16 cellular contexts compared by ENCODE assay signal in genomic region chr1:111195002-111195684, GRCh38. TPM values are rescaled to one million over a fixed set of nuclear protein-coding genes. Genes with fewer than 3 reads are reported as not detected.
A peak's percentile ranks its signal among the peaks of the same experiment; 100 is the strongest.
DNase-seq lines count a peak whose midpoint lies in the region; ATAC-seq, FAIRE-seq and TF ChIP-seq lines count a peak whose summit lies in the region.
"Had no signal": no experiment of that assay in that cellular context is flagged by ENCODE, and none has a peak within 500 bp of the region (broad histone marks: within the 10 kb centered on the region; RNA-seq: fewer than 3 reads in every experiment).

No MANE protein-coding gene starts in this region.

- DNase-seq in CD4-positive, CD25-positive, alpha-beta regulatory T cell: no peak
- DNase-seq in K562 (ENCODE audit: extremely low read depth in 1 of 4, low spot score in 3 of 4): peak in 3 of 4 experiments; percentile 39 to 52 (median 45)
- DNase-seq in naive B cell: no peak
- DNase-seq in NCI-H1417 (lab: John Stamatoyannopoulos, UW): no peak
- DNase-seq in Right ventricle myocardium inferior (ENCODE audit: missing footprints): no peak
- no peak for DNase-seq in NCI-H2227 (lab: John Stamatoyannopoulos, UW; ENCODE audit: unreplicated experiment)
- DNase-seq: body of pancreas, HFFc6, NCI-H1694, NCI-H510A treated with DMSO at 0.1 percent for 48 hours, nucleus accumbens, PC-3, WERI-Rb-1 had no signal

- H3K36me3 ChIP-seq in CD4-positive, CD25-positive, alpha-beta regulatory T cell (ENCODE audit: control insufficient read depth, insufficient read depth, low read length): peaks cover 81% of the 10 kb centered on the region
- no peaks in the 10 kb centered on the region for H3K36me3 ChIP-seq in K562 (ENCODE audit: control insufficient read depth, insufficient read depth, low read length)
- H3K36me3 ChIP-seq: WERI-Rb-1 had no signal

- H3K27ac ChIP-seq in CD4-positive, CD25-positive, alpha-beta regulatory T cell (ENCODE audit: insufficient read depth, low read length, poor library complexity, severe bottlenecking): peak overlapping the region; percentile 76
- no peak overlapping the region for H3K27ac ChIP-seq in K562 (ENCODE audit: extremely low read depth, low read depth, low read length)
- H3K27ac ChIP-seq: body of pancreas, WERI-Rb-1 had no signal

- peak overlapping the region; percentile 0 to 98 (median 98) for H3K4me3 Mint-ChIP-seq in CD4-positive, CD25-positive, alpha-beta regulatory T cell
- H3K4me3 Mint-ChIP-seq in naive B cell: peak overlapping the region in 4 of 8 donors; percentile 7 to 65 (median 50)
- H3K4me3 Mint-ChIP-seq: HFFc6 had no signal

- POLR2A ChIA-PET in K562 (lab: Yijun Ruan, JAX): interaction anchor here (1.1 to 1.6 kb wide), 2 partner anchors 12 to 16 kb away, joined by 4 read pairs; no protein-coding TSS in a partner anchor

- H3K9ac ChIP-seq in K562 (ENCODE audit: insufficient read depth in 1 of 2, low read depth in 2 of 2, low read length in 2 of 2): no peak overlapping the region

- H2AFZ ChIP-seq in K562 (ENCODE audit: low read depth, low read length): no peak overlapping the region

- no peak for TF ChIP-seq RAD21 in K562 (CRISPR knock-in tag; conservative IDR thresholded peaks at IDR 0.05 in 1 of 2, IDR thresholded peaks at IDR 0.05 in 1 of 2)

- no TSS peak for BruUV-seq in K562 (replicated peaks; lab: Mats Ljungman, UMichigan)

- H3K4me3 ChIP-seq in CD4-positive, CD25-positive, alpha-beta regulatory T cell (ENCODE audit: low read depth, low read length): peak overlapping the region; percentile 99
- H3K4me3 ChIP-seq in GM12875 (ENCODE audit: low read depth, low read length) (peak overlapping the region; percentile 1), K562 (no peak overlapping the region)
- H3K4me3 ChIP-seq: body of pancreas had no signal

- TF ChIP-seq CTCF in GM12875 (IDR thresholded peaks at IDR 0.05; ENCODE audit: borderline replicate concordance, insufficient read depth, low read depth, low read length) (no peak), K562 (IDR thresholded peaks at IDR 0.05 in 2 of 3, conservative IDR thresholded peaks at IDR 0.05 in 1 of 3; ENCODE audit: insufficient read depth in 2 of 3, low read depth in 1 of 3, low read length in 3 of 3) (no peak)

- peak; percentile 54 for FAIRE-seq in K562 (lab: Jason Lieb, UNC)

- peaks cover 23 to 92% (median 73%) of the 10 kb centered on the region in 4 donors for H3K4me1 Mint-ChIP-seq in CD4-positive, CD25-positive, alpha-beta regulatory T cell
- H3K4me1 Mint-ChIP-seq in naive B cell: peaks cover 66 to 99% (median 95%) of the 10 kb centered on the region in 3 donors

- H3K27ac Mint-ChIP-seq in CD4-positive, CD25-positive, alpha-beta regulatory T cell: peak overlapping the region; percentile 92 to 96 (median 94)
- H3K27ac Mint-ChIP-seq in naive B cell: peak overlapping the region in 5 of 6 donors; percentile 12 to 94 (median 80)

- H3K4me2 ChIP-seq in K562 (ENCODE audit: insufficient read depth, low read length): no peak overlapping the region

- in situ Hi-C loops in K562 (cut with MboI): no loop called here

- peaks cover 87% of the 10 kb centered on the region for H3K4me1 ChIP-seq in CD4-positive, CD25-positive, alpha-beta regulatory T cell (ENCODE audit: control insufficient read depth, insufficient read depth, low read length, poor library complexity, severe bottlenecking)
- peaks cover 3 to 7% of the 10 kb centered on the region in 2 experiments; a peak in 4 of 5 replicates for H3K4me1 ChIP-seq in K562 (replicated peaks in 1 of 2; ENCODE audit: control insufficient read depth in 2 of 2, insufficient read depth in 2 of 2, low read length in 2 of 2)

- 2% methylated on average over 4 of the region's 4 CpGs for WGBS in K562 (ENCODE audit: insufficient coverage, low coverage, missing lambda C conversion rate)

- no peaks in the 10 kb centered on the region for H3K9me3 ChIP-seq in CD4-positive, CD25-positive, alpha-beta regulatory T cell (ENCODE audit: control insufficient read depth in 2 of 2, low read length in 2 of 2)
- H3K9me3 ChIP-seq in K562 (replicated peaks; ENCODE audit: control insufficient read depth, insufficient read depth, low read depth, low read length): no peaks in the 10 kb centered on the region
- H3K9me3 ChIP-seq: body of pancreas had no signal

- intact Hi-C loops in K562 (cut with micrococcal nuclease): no loop called here
- intact Hi-C loops in Right ventricle myocardium inferior (cut with DNase I): no loop called here

- peaks cover 0 to 1% (median 0%) of the 10 kb centered on the region in 7 donors for H3K9me3 Mint-ChIP-seq in CD4-positive, CD25-positive, alpha-beta regulatory T cell
- peaks cover 0 to 2% (median 0%) of the 10 kb centered on the region in 7 donors for H3K9me3 Mint-ChIP-seq in naive B cell
- H3K9me3 Mint-ChIP-seq: HFFc6 had no signal

- H3K79me2 ChIP-seq in K562 (ENCODE audit: control insufficient read depth, insufficient read depth, low read length): no peaks in the 10 kb centered on the region

- no peaks in the 10 kb centered on the region for H4K20me1 ChIP-seq in K562 (replicated peaks; ENCODE audit: control insufficient read depth, insufficient read depth, low read length)

- CTCF ChIA-PET in K562 (lab: Yijun Ruan, JAX; ENCODE audit: low intra/inter-chr PET ratio): no interaction called here

- H3K36me3 Mint-ChIP-seq in CD4-positive, CD25-positive, alpha-beta regulatory T cell: peaks cover 81% of the 10 kb centered on the region
- H3K36me3 Mint-ChIP-seq in naive B cell: peaks cover 52 to 60% of the 10 kb centered on the region in 2 donors

- no peak for ATAC-seq in CD4-positive, CD25-positive, alpha-beta regulatory T cell (ENCODE audit: low read depth in 2 of 2)
- ATAC-seq in K562 (no peak), naive B cell (ENCODE audit: low read depth in 2 of 2) (no peak), Right ventricle myocardium inferior (no peak), GM18867 (IDR thresholded peaks at IDR 0.05; ENCODE audit: unreplicated experiment) (no peak)
- ATAC-seq: body of pancreas, PC-3, SK-N-SH treated with all-trans-retinoic acid at 6 μM for 48 hours had no signal

- H3K9me1 ChIP-seq in K562 (ENCODE audit: control insufficient read depth, insufficient read depth, low read length): no peaks in the 10 kb centered on the region

- H3K27me3 Mint-ChIP-seq in CD4-positive, CD25-positive, alpha-beta regulatory T cell: no peaks in the 10 kb centered on the region
- no peaks in the 10 kb centered on the region for H3K27me3 Mint-ChIP-seq in naive B cell

- H3K27me3 ChIP-seq in CD4-positive, CD25-positive, alpha-beta regulatory T cell (ENCODE audit: control insufficient read depth, insufficient read depth, low read length): no peaks in the 10 kb centered on the region
- H3K27me3 ChIP-seq in K562 (ENCODE audit: control insufficient read depth in 2 of 2, insufficient read depth in 2 of 2, low read length in 2 of 2): no peaks in the 10 kb centered on the region
- H3K27me3 ChIP-seq: body of pancreas had no signal

- no peak for TF ChIP-seq EP300 in K562 (IDR thresholded peaks at IDR 0.05; ENCODE audit: low read length)

- no peak for TF ChIP-seq POLR2A in K562 (conservative IDR thresholded peaks at IDR 0.05)

RNA-seq across cellular contexts. Expression of gene DENND2D, which starts 5.3 kb away (rescaled TPM):
- total RNA-seq in CD4-positive, CD25-positive, alpha-beta regulatory T cell: 83.8 TPM
- polyA plus RNA-seq in CD4-positive, CD25-positive, alpha-beta regulatory T cell: 100 to 1,000 TPM in 3 of 4 donors, 10 to 100 TPM in 1; 85.6 to 196 (median 119) TPM
- not detected in 2 replicates for total RNA-seq in K562 (2011; cell fraction: chromatin; rRNA removed; ENCODE audit: low replicate concordance)
- not detected in 2 replicates for total RNA-seq in K562 (2011; cell fraction: nucleolus; rRNA removed)
- not detected in 2 replicates for total RNA-seq in K562 (2011; cell fraction: nucleoplasm; rRNA removed)
- total RNA-seq in K562 (2014; rRNA removed) (not detected in 2 replicates), K562 (2014; rRNA removed; fragmentation: Illumina TruSeq; extraction: Trizol) (not detected in 2 replicates), K562 (2015; rRNA removed; fragmentation: Illumina TruSeq; extraction: Trizol) (0.15 TPM in 1 of 2 replicates, not detected in the other), K562 (2021) (0.36 and 0.44 TPM in 2 replicates), Right ventricle myocardium inferior (3.5 TPM)
- polyA plus RNA-seq in K562 (2011; rRNA removed) (not detected in 2 replicates), K562 (2014; fragmentation: Illumina TruSeq; extraction: Trizol) (0.13 TPM in 1 of 2 replicates, not detected in the other), K562 (2014; fragmentation: Nextera tagmentation; extraction: Ambion mirVana) (under 1 TPM in 1 of 2 experiments, not detected in 1; 0.08 TPM), K562 (2014; rRNA removed) (not detected in 2 replicates), naive B cell (ENCODE audit: low read depth in 6 of 6) (100 to 1,000 TPM in 2 of 6 donors, 10 to 100 TPM in 4; 60.2 to 124 (median 82.6) TPM)
- 0.10 TPM in 1 of 2 replicates, not detected in the other for polyA plus RNA-seq in K562 (2011; cell fraction: cytosol; rRNA removed)
- not detected in 2 replicates for polyA plus RNA-seq in K562 (2011; cell fraction: nucleus; rRNA removed)
- 0.17 and 0.33 TPM in 2 replicates for polyA plus RNA-seq in K562 (2012)
- 0.11 TPM in 1 of 2 replicates, not detected in the other for polyA minus RNA-seq in K562 (2011; rRNA and poly(A)+ RNA removed)
- not detected in 2 replicates for polyA minus RNA-seq in K562 (2011; cell fraction: cytosol; rRNA and poly(A)+ RNA removed)
- polyA minus RNA-seq in K562 (2011; cell fraction: nucleus; rRNA and poly(A)+ RNA removed): 0.13 TPM in 1 of 2 replicates, not detected in the other

RNA-seq across cellular contexts. Expression of gene CHI3L2, which starts 32.4 kb away (rescaled TPM):
- total RNA-seq in CD4-positive, CD25-positive, alpha-beta regulatory T cell: 5.0 TPM
- 10 to 100 TPM in 2 of 4 donors, 1 to 10 TPM in 2; 7.6 to 15.8 (median 12.5) TPM for polyA plus RNA-seq in CD4-positive, CD25-positive, alpha-beta regulatory T cell
- not detected in 2 replicates for total RNA-seq in K562 (2011; cell fraction: chromatin; rRNA removed; ENCODE audit: low replicate concordance)
- total RNA-seq in K562 (2011; cell fraction: nucleolus; rRNA removed): not detected in 2 replicates
- total RNA-seq in K562 (2011; cell fraction: nucleoplasm; rRNA removed): not detected in 2 replicates
- total RNA-seq in K562 (2014; rRNA removed) (not detected in 2 replicates), K562 (2014; rRNA removed; fragmentation: Illumina TruSeq; extraction: Trizol) (not detected in 2 replicates), K562 (2015; rRNA removed; fragmentation: Illumina TruSeq; extraction: Trizol) (0.07 TPM in 1 of 2 replicates, not detected in the other), K562 (2021) (0.27 TPM in 1 of 2 replicates, not detected in the other), Right ventricle myocardium inferior (7.5 TPM)
- polyA plus RNA-seq in K562 (2011; rRNA removed) (0.05 and 0.15 TPM in 2 replicates), K562 (2014; fragmentation: Illumina TruSeq; extraction: Trizol) (not detected in 2 replicates), K562 (2014; fragmentation: Nextera tagmentation; extraction: Ambion mirVana) (not detected), K562 (2014; rRNA removed) (0.22 TPM in 1 of 2 replicates, not detected in the other), naive B cell (ENCODE audit: low read depth in 6 of 6) (100 to 1,000 TPM in 4 of 6 donors, 10 to 100 TPM in 2; 42.6 to 239 (median 159) TPM)
- polyA plus RNA-seq in K562 (2011; cell fraction: cytosol; rRNA removed): 0.19 TPM in 1 of 2 replicates, not detected in the other
- polyA plus RNA-seq in K562 (2011; cell fraction: nucleus; rRNA removed): not detected in 2 replicates
- 0.12 and 0.15 TPM in 2 replicates for polyA plus RNA-seq in K562 (2012)
- not detected in 2 replicates for polyA minus RNA-seq in K562 (2011; rRNA and poly(A)+ RNA removed)
- not detected in 2 replicates for polyA minus RNA-seq in K562 (2011; cell fraction: cytosol; rRNA and poly(A)+ RNA removed)
- not detected in 2 replicates for polyA minus RNA-seq in K562 (2011; cell fraction: nucleus; rRNA and poly(A)+ RNA removed)
- total RNA-seq: body of pancreas had no signal

RNA-seq across cellular contexts. Expression of gene CEPT1, which starts 55.1 kb away (rescaled TPM):
- 22.6 TPM for total RNA-seq in CD4-positive, CD25-positive, alpha-beta regulatory T cell
- polyA plus RNA-seq in CD4-positive, CD25-positive, alpha-beta regulatory T cell: 10 to 100 TPM; 19.9 to 37.5 (median 27.7) TPM
- 77.6 and 152 TPM in 2 replicates for total RNA-seq in K562 (2011; cell fraction: chromatin; rRNA removed; ENCODE audit: low replicate concordance)
- 38.0 and 48.8 TPM in 2 replicates for total RNA-seq in K562 (2011; cell fraction: nucleolus; rRNA removed)
- 77.7 and 110 TPM in 2 replicates for total RNA-seq in K562 (2011; cell fraction: nucleoplasm; rRNA removed)
- total RNA-seq in K562 (2014; rRNA removed) (24.4 and 25.1 TPM in 2 replicates), K562 (2014; rRNA removed; fragmentation: Illumina TruSeq; extraction: Trizol) (52.7 and 54.1 TPM in 2 replicates), K562 (2015; rRNA removed; fragmentation: Illumina TruSeq; extraction: Trizol) (42.3 and 47.6 TPM in 2 replicates), K562 (2021) (35.5 and 45.7 TPM in 2 replicates), Right ventricle myocardium inferior (15.5 TPM)
- polyA plus RNA-seq in K562 (2011; rRNA removed) (72.6 and 73.9 TPM in 2 replicates), K562 (2014; fragmentation: Illumina TruSeq; extraction: Trizol) (30.9 and 42.4 TPM in 2 replicates), K562 (2014; fragmentation: Nextera tagmentation; extraction: Ambion mirVana) (10 to 100 TPM; 39.1 to 46.4 TPM), K562 (2014; rRNA removed) (28.0 and 33.1 TPM in 2 replicates), naive B cell (ENCODE audit: low read depth in 6 of 6) (10 to 100 TPM; 52.0 to 76.1 (median 65.8) TPM)
- polyA plus RNA-seq in K562 (2011; cell fraction: cytosol; rRNA removed): 17.1 and 37.5 TPM in 2 replicates
- polyA plus RNA-seq in K562 (2011; cell fraction: nucleus; rRNA removed): 34.6 and 56.8 TPM in 2 replicates
- 24.2 and 25.2 TPM in 2 replicates for polyA plus RNA-seq in K562 (2012)
- polyA minus RNA-seq in K562 (2011; rRNA and poly(A)+ RNA removed): 86.2 and 109 TPM in 2 replicates
- polyA minus RNA-seq in K562 (2011; cell fraction: cytosol; rRNA and poly(A)+ RNA removed): 21.6 and 23.8 TPM in 2 replicates
- 34.6 and 56.8 TPM in 2 replicates for polyA minus RNA-seq in K562 (2011; cell fraction: nucleus; rRNA and poly(A)+ RNA removed)

RNA-seq across cellular contexts. Expression of gene DRAM2, which starts 55.2 kb away (rescaled TPM):
- total RNA-seq in CD4-positive, CD25-positive, alpha-beta regulatory T cell: 37.2 TPM
- 100 to 1,000 TPM in 1 of 4 donors, 10 to 100 TPM in 3; 86.7 to 112 (median 95.9) TPM for polyA plus RNA-seq in CD4-positive, CD25-positive, alpha-beta regulatory T cell
- 55.1 and 79.4 TPM in 2 replicates for total RNA-seq in K562 (2011; cell fraction: chromatin; rRNA removed; ENCODE audit: low replicate concordance)
- total RNA-seq in K562 (2011; cell fraction: nucleolus; rRNA removed): 47.5 and 52.1 TPM in 2 replicates
- 96.9 and 112 TPM in 2 replicates for total RNA-seq in K562 (2011; cell fraction: nucleoplasm; rRNA removed)
- total RNA-seq in K562 (2014; rRNA removed) (29.0 and 38.2 TPM in 2 replicates), K562 (2014; rRNA removed; fragmentation: Illumina TruSeq; extraction: Trizol) (53.5 and 56.8 TPM in 2 replicates), K562 (2015; rRNA removed; fragmentation: Illumina TruSeq; extraction: Trizol) (43.3 and 44.1 TPM in 2 replicates), K562 (2021) (35.9 and 41.9 TPM in 2 replicates), Right ventricle myocardium inferior (37.1 TPM)
- polyA plus RNA-seq in K562 (2011; rRNA removed) (158 and 161 TPM in 2 replicates), K562 (2014; fragmentation: Illumina TruSeq; extraction: Trizol) (67.4 and 77.7 TPM in 2 replicates), K562 (2014; fragmentation: Nextera tagmentation; extraction: Ambion mirVana) (100 to 1,000 TPM in 1 of 2 experiments, 10 to 100 TPM in 1; 93.4 to 101 TPM), K562 (2014; rRNA removed) (46.4 and 60.2 TPM in 2 replicates), naive B cell (ENCODE audit: low read depth in 6 of 6) (100 to 1,000 TPM; 266 to 365 (median 332) TPM)
- 38.2 and 103 TPM in 2 replicates for polyA plus RNA-seq in K562 (2011; cell fraction: cytosol; rRNA removed)
- 81.1 and 121 TPM in 2 replicates for polyA plus RNA-seq in K562 (2011; cell fraction: nucleus; rRNA removed)
- polyA plus RNA-seq in K562 (2012): 36.3 and 87.9 TPM in 2 replicates
- 92.2 and 94.6 TPM in 2 replicates for polyA minus RNA-seq in K562 (2011; rRNA and poly(A)+ RNA removed)
- 27.1 and 32.8 TPM in 2 replicates for polyA minus RNA-seq in K562 (2011; cell fraction: cytosol; rRNA and poly(A)+ RNA removed)
- polyA minus RNA-seq in K562 (2011; cell fraction: nucleus; rRNA and poly(A)+ RNA removed): 19.8 and 33.9 TPM in 2 replicates

Comparison
In these comparisons a context has a peak if more than half of its experiments do, and no peak if none do; other contexts are left out.
1. DNase-seq: peak in K562 (3 of 4); none in CD4-positive, CD25-positive, alpha-beta regulatory T cell (0 of 3), naive B cell (single experiment), NCI-H1417 (0 of 3), Right ventricle myocardium inferior (single experiment) and NCI-H2227 (single experiment).
2. RNA of gene DENND2D, which starts 5.3 kb away (total RNA-seq): 83.8 TPM in CD4-positive, CD25-positive, alpha-beta regulatory T cell (single experiment); 3.5 TPM in Right ventricle myocardium inferior (single experiment) and 0.15 to 0.44 TPM in K562; every median in the first group is over 10 times any median in the second.